ENCODE assay signal across 3 cellular contexts in genomic region chr12:57276233-57276632, GRCh38.
TF ChIP-seq lines count a peak whose summit lies in the region.

No MANE protein-coding gene starts in this region.

TF ChIP-seq in HEK293, 187 proteins besides CTCF, POLR2A, EP300 and RAD21:
- peak; percentile 93 for TF ChIP-seq ZNF146 (tag by site-specific recombination; IDR thresholded peaks at IDR 0.05)
TF ChIP-seq in HEK293: peak in this region for 1; not testable (repeated sequence) for 186.

TF ChIP-seq in SK-N-SH treated with all-trans-retinoic acid at 6 μM for 48 hours, 23 proteins besides CTCF, POLR2A, EP300 and RAD21:
- peak; percentile 89 for TF ChIP-seq ZNF8 (CRISPR knock-in tag; IDR thresholded peaks at IDR 0.05)

TF ChIP-seq in K562, 482 proteins besides CTCF, POLR2A, EP300 and RAD21:
- TF ChIP-seq ZNF146 (CRISPR knock-in tag; IDR thresholded peaks at IDR 0.05; ENCODE audit: unreplicated experiment), result peak; percentile 59
